In genomic region chr4:13980317-13980716, GRCh38 we compare ENCODE assay signal across 9 cellular contexts.
DNase-seq lines count a peak whose midpoint lies in the region; ATAC-seq and TF ChIP-seq lines count a peak whose summit lies in the region.
"Had no signal": no experiment of that assay in that cellular context is flagged by ENCODE, and none has a peak within 500 bp of the region (broad histone marks: within the 10 kb centered on the region; RNA-seq: fewer than 3 reads in every experiment).

No MANE protein-coding gene starts in this region.

- no peak overlapping the region for H3K27ac ChIP-seq in right cardiac atrium (ENCODE audit: low read length)

- no peak overlapping the region for H3K4me3 Mint-ChIP-seq in WTC11

- DNase-seq in BJ (ENCODE audit: low read depth): peak; percentile 83
- DNase-seq in HCEC 1CT: peak; percentile 91
- DNase-seq in OCI-M1 (lab: John Stamatoyannopoulos, UW): peak; percentile 60
- peak; percentile 88 for DNase-seq in glomerular visceral epithelial cell (ENCODE audit: extremely low spot score)
- DNase-seq in GM10248 (ENCODE audit: extremely low spot score): no peak
- no peak for DNase-seq in right cardiac atrium
- no peak for DNase-seq in NCI-H1417 (lab: John Stamatoyannopoulos, UW)
- DNase-seq in WTC11 (ENCODE audit: low spot score): no peak
- DNase-seq: activated gamma-delta T cell treated with Interleukin-2 at 50 U/mL for 16 hours had no signal

- ATAC-seq in right cardiac atrium: no peak
- no peak for ATAC-seq in WTC11

- no peak overlapping the region for H3K27ac Mint-ChIP-seq in WTC11

- 0 out of 2 replicates have a peak, but pooled peaks cover 4% of the 10 kb centered on the region for H3K36me3 Mint-ChIP-seq in WTC11

- POLR2A ChIA-PET in BJ (lab: Charles Lee) (no interaction called here), GM10248 (lab: Yijun Ruan, JAX) (no interaction called here), WTC11 (lab: Charles Lee) (no interaction called here)

- no peaks in the 10 kb centered on the region for H3K9me3 ChIP-seq in right cardiac atrium (ENCODE audit: control insufficient read depth, low read length)

- no peaks in the 10 kb centered on the region for H3K27me3 ChIP-seq in BJ (ENCODE audit: control insufficient read depth, insufficient read depth, low read length)
- no peaks in the 10 kb centered on the region for H3K27me3 ChIP-seq in right cardiac atrium (ENCODE audit: control insufficient read depth, insufficient read depth)

- WGBS in right cardiac atrium: 84% methylated on average over 2 of the region's 2 CpGs

- CTCF ChIA-PET in BJ (lab: Yijun Ruan, JAX): no interaction called here
- CTCF ChIA-PET in GM10248 (lab: Yijun Ruan, JAX): no interaction called here
- CTCF ChIA-PET in WTC11 (lab: Charles Lee): no interaction called here

- H3K4me1 ChIP-seq in right cardiac atrium (ENCODE audit: control insufficient read depth, insufficient read depth, low read length): peaks cover under 1% of the 10 kb centered on the region

- no peaks in the 10 kb centered on the region for H3K36me3 ChIP-seq in BJ (ENCODE audit: control insufficient read depth, insufficient read depth, low read length)

- peaks cover 5% of the 10 kb centered on the region for H3K4me1 Mint-ChIP-seq in WTC11

- peaks cover 32% of the 10 kb centered on the region for H3K9me3 Mint-ChIP-seq in WTC11

- intact Hi-C loops in right cardiac atrium (cut with DNase I): no loop called here

- no peak overlapping the region for H3K4me3 ChIP-seq in BJ (ENCODE audit: low read depth, low read length)
- H3K4me3 ChIP-seq in right cardiac atrium (ENCODE audit: low read length): no peak overlapping the region

- TF ChIP-seq CTCF in BJ (IDR thresholded peaks at IDR 0.05; ENCODE audit: insufficient read depth, low read depth, low read length) (no peak), GM10248 (IDR thresholded peaks at IDR 0.05; ENCODE audit: control extremely low read depth, extremely low read depth, low read depth, missing control alignments) (no peak), WTC11 (IDR thresholded peaks at IDR 0.05) (no peak)

- no peaks in the 10 kb centered on the region; the same call in 1 of the 2 replicates for H3K27me3 Mint-ChIP-seq in WTC11 (ENCODE audit: low read depth)

TF ChIP-seq in WTC11, 78 proteins besides CTCF, POLR2A, EP300 and RAD21:
- TF ChIP-seq TCF7 (CRISPR knock-in tag; IDR thresholded peaks at IDR 0.05; ENCODE audit: low read depth): no peak
- TF ChIP-seq OVOL2 (CRISPR knock-in tag; IDR thresholded peaks at IDR 0.05; ENCODE audit: borderline replicate concordance): no peak
- TF ChIP-seq ZNF219 (CRISPR knock-in tag; IDR thresholded peaks at IDR 0.05; ENCODE audit: borderline replicate concordance): no peak
- TF ChIP-seq ZMAT4 (CRISPR knock-in tag; IDR thresholded peaks at IDR 0.05): no peak
- TF ChIP-seq ZNF138 (CRISPR knock-in tag; conservative IDR thresholded peaks at IDR 0.05): no peak
- TF ChIP-seq ELF4 (CRISPR knock-in tag; IDR thresholded peaks at IDR 0.05; ENCODE audit: low read depth): no peak
- TF ChIP-seq ZNF281 (CRISPR knock-in tag; IDR thresholded peaks at IDR 0.05): no peak
- no peak for TF ChIP-seq ZNF396 (CRISPR knock-in tag; IDR thresholded peaks at IDR 0.05; ENCODE audit: borderline replicate concordance)
TF ChIP-seq in WTC11: peak in this region for 0.

Comparison
In these comparisons a context has a peak if more than half of its experiments do, and no peak if none do; other contexts are left out.
1. DNase-seq: peak in BJ (single experiment), HCEC 1CT (single experiment), OCI-M1 (single experiment) and glomerular visceral epithelial cell (single experiment); none in GM10248 (single experiment), right cardiac atrium (0 of 3), NCI-H1417 (0 of 3) and WTC11 (single experiment).